ENCODE assay signal across 25 cellular contexts in genomic region chr7:38025815-38026214, GRCh38.
"Had no signal": no experiment of that assay in that cellular context is flagged by ENCODE, and none has a peak within 500 bp of the region (broad histone marks: within the 10 kb centered on the region; RNA-seq: fewer than 3 reads in every experiment).

No MANE protein-coding gene starts in this region.

- DNase-seq: activated CD4-positive, alpha-beta memory T cell treated with anti-CD3 and anti-CD28 coated beads, Interleukin-2, amount 10 ng/mL, durations not matched to agents 7 days and 5 days; activated CD4-positive, alpha-beta T cell treated with anti-CD3 and anti-CD28 coated beads for 1 hour; activated CD4-positive, alpha-beta T cell treated with anti-CD3 and anti-CD28 coated beads for 4 hours; activated CD4-positive, alpha-beta T cell treated with anti-CD3 and anti-CD28 coated beads, Interleukin-2, amount 10 ng/mL, durations not matched to agents 7 days and 5 days; activated CD4-positive, alpha-beta T cell treated with anti-CD3 and anti-CD28 coated beads, Interleukin-2, amount 50 U/mL, for 4 hours; activated CD8-positive, alpha-beta memory T cell treated with anti-CD3 and anti-CD28 coated beads, Interleukin-2, amount 50 U/mL, for 48 hours; activated gamma-delta T cell; activated naive CD4-positive, alpha-beta T cell; activated naive CD4-positive, alpha-beta T cell treated with anti-CD3 and anti-CD28 coated beads, Interleukin-2, amount 50 U/mL, for 16 hours; activated T-cell treated with anti-CD3 and anti-CD28 coated beads for 4 hours; activated T-cell treated with anti-CD3 and anti-CD28 coated beads, Interleukin-2, amount 50 U/mL, for 24 hours; activated T-cell treated with anti-CD3 and anti-CD28 coated beads, Interleukin-2, amount 50 U/mL, for 72 hours; amniotic stem cell; anterior cingulate cortex; body of pancreas; central memory CD4-positive, alpha-beta T cell; cerebellar nuclear complex; colonic mucosa; effector CD8-positive, alpha-beta T cell; esophagus squamous epithelium; foreskin melanocyte; T-helper 2 cell had no signal

- H3K4me3 ChIP-seq: body of pancreas, cardiac muscle cell, colonic mucosa, esophagus squamous epithelium, gastroesophageal sphincter had no signal

- ATAC-seq: activated T-cell treated with anti-CD3 and anti-CD28 coated beads, Interleukin-2, amount 50 U/mL, for 72 hours; body of pancreas; gastroesophageal sphincter; WTC11 had no signal
